In the genomic region with DNA sequence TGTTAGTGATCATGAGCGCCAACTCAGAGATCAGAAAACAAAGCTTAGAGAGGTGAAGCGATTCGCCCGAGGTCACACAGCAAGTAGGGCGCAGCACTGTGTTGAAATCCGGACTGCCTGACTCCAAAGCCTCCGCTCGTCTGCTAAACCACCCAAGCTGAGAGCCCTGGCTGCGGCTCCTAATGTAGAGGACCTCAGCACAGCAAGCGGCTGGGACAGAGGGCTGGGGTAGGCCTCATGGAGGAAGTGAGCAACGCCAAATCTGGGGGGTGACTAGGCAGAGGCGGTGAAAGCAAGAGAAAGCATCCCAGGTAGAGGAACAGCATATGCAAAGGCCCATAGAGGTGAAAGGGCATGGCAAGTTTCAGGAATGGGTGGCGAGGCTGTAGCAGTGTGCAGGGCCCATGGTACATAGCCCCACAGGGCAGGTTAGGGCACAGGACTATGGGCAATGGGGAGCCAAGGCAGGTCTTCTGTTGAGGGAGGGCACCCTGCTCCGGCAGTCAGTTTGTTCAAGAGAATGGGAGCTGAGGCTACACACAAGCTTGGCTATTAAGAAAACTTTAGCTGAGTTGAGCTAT, we compare ENCODE assay signal across 1 cellular context.
TF ChIP-seq lines count a peak whose summit lies in the region.

No MANE protein-coding gene starts in this region.

TF ChIP-seq in H1, 55 proteins besides CTCF, POLR2A, EP300 and RAD21:
- TF ChIP-seq SIN3A (conservative IDR thresholded peaks at IDR 0.05 in 1 of 2, IDR thresholded peaks at IDR 0.05 in 1 of 2; ENCODE audit: low read depth in 1 of 2, low read length in 2 of 2) (no peak), ASH2L (IDR thresholded peaks at IDR 0.05; ENCODE audit: low read length) (no peak), GTF2F1 (IDR thresholded peaks at IDR 0.05; ENCODE audit: borderline replicate concordance, low read depth, low read length) (no peak), CEBPB (IDR thresholded peaks at IDR 0.05; ENCODE audit: low read depth, low read length) (no peak), SP2 (IDR thresholded peaks at IDR 0.05; ENCODE audit: low read length) (no peak), KDM5A (IDR thresholded peaks at IDR 0.05; ENCODE audit: low read length) (no peak), EZH2 (IDR thresholded peaks at IDR 0.05; ENCODE audit: low read depth, low read length, severe bottlenecking) (no peak), TEAD4 (IDR thresholded peaks at IDR 0.05; ENCODE audit: low read depth, low read length) (no peak), SIRT6 (IDR thresholded peaks at IDR 0.05; ENCODE audit: low read length) (no peak), KDM1A (IDR thresholded peaks at IDR 0.05; ENCODE audit: borderline replicate concordance, low read length) (no peak), POLR2AphosphoS5 (IDR thresholded peaks at IDR 0.05; ENCODE audit: low read depth, low read length) (no peak), CBX5 (IDR thresholded peaks at IDR 0.05; ENCODE audit: low read depth, low read length) (no peak), SUZ12 (IDR thresholded peaks at IDR 0.05; ENCODE audit: low read length) (no peak), TAF7 (optimal IDR thresholded peaks at IDR 0.05; ENCODE audit: borderline replicate concordance, low read depth, low read length) (no peak), RBBP5 (IDR thresholded peaks at IDR 0.05; ENCODE audit: borderline replicate concordance, low read depth, low read length) (no peak), SP1 (IDR thresholded peaks at IDR 0.05; ENCODE audit: low read depth, low read length) (no peak), CTBP2 (IDR thresholded peaks at IDR 0.05; ENCODE audit: borderline replicate concordance, insufficient read depth, insufficient read length, low read length) (no peak), TBP (IDR thresholded peaks at IDR 0.05; ENCODE audit: low read depth, low read length) (no peak)
